ENCODE assay signal across 8 cellular contexts in genomic region chr9:122346478-122347347, GRCh38. TPM values are rescaled to one million over a fixed set of nuclear protein-coding genes. Genes with fewer than 3 reads are reported as not detected.
DNase-seq lines count a peak whose midpoint lies in the region; ATAC-seq and TF ChIP-seq lines count a peak whose summit lies in the region.

No MANE protein-coding gene starts in this region.

- in situ Hi-C loops in gastrocnemius medialis (cut with MboI; ENCODE audit: low sequenced_read_pairs in 4 of 4), result no loop called here

- H3K4me2 ChIP-seq in BLaER1 treated with 17β-estradiol and CSF1 and Interleukin-3, amounts not matched to agents 10 nM and 100 nM, result peak overlapping the region; percentile 78 to 96 (median 90)

- no peak for TF ChIP-seq POLR2A in gastrocnemius medialis (IDR thresholded peaks at IDR 0.05)

- peak; percentile 44 to 52 for ATAC-seq in gastrocnemius medialis

- TF ChIP-seq CTCF in gastrocnemius medialis (IDR thresholded peaks at IDR 0.05 in 4 of 5, conservative IDR thresholded peaks at IDR 0.05 in 1 of 5), result peak in 2 of 5 experiments; percentile 17 to 19

- no peaks in the 10 kb centered on the region for H3K36me3 ChIP-seq in BLaER1 treated with 17β-estradiol and CSF1 and Interleukin-3, amounts not matched to agents 10 nM and 100 nM
- H3K36me3 ChIP-seq in HUES48 (ENCODE audit: control insufficient read depth, insufficient read depth, low read length) (no peaks in the 10 kb centered on the region), adipocyte (ENCODE audit: control insufficient read depth, insufficient read depth, low read length, severe bottlenecking) (no peaks in the 10 kb centered on the region), gastrocnemius medialis (no peaks in the 10 kb centered on the region)

- POLR2A ChIA-PET in HEK293T (lab: Yijun Ruan, JAX), result no interaction called here

- H4K20me1 ChIP-seq in BLaER1 treated with 17β-estradiol and CSF1 and Interleukin-3, amounts not matched to agents 10 nM and 100 nM, result no peaks in the 10 kb centered on the region

- H3K9ac ChIP-seq in BLaER1 treated with 17β-estradiol and CSF1 and Interleukin-3, amounts not matched to agents 10 nM and 100 nM, result peak overlapping the region; percentile 53 to 80 (median 73)
- H3K9ac ChIP-seq in HUES48 (ENCODE audit: low read depth, low read length) (peak overlapping the region; percentile 15; the same call in 1 of the 2 replicates), adipocyte (ENCODE audit: low read length) (peak overlapping the region; percentile 83)

- H3K4me3 ChIP-seq in BLaER1 treated with 17β-estradiol and CSF1 and Interleukin-3, amounts not matched to agents 10 nM and 100 nM, result peak overlapping the region; percentile 51 to 75 (median 62)
- H3K4me3 ChIP-seq in HUES48 (ENCODE audit: low read depth, low read length) (peak overlapping the region; percentile 69), adipocyte (ENCODE audit: low read length) (peak overlapping the region; percentile 80), iPS-11a (ENCODE audit: low read depth, low read length) (peak overlapping the region; percentile 57), gastrocnemius medialis (peak overlapping the region; percentile 42 to 58 (median 52))

- peak overlapping the region in 10 of 11 experiments; percentile 30 to 67 (median 52); a peak in 18 of 22 replicates for H3K27ac ChIP-seq in BLaER1 treated with 17β-estradiol and CSF1 and Interleukin-3, amounts not matched to agents 10 nM and 100 nM
- H3K27ac ChIP-seq in HUES48 (ENCODE audit: low read depth, low read length) (no peak overlapping the region), gastrocnemius medialis (peak overlapping the region; percentile 12 to 67 (median 61))

- H3K9me3 ChIP-seq in BLaER1 treated with 17β-estradiol and CSF1 and Interleukin-3, amounts not matched to agents 10 nM and 100 nM (replicated peaks in 1 of 11), result no peaks in the 10 kb centered on the region
- H3K9me3 ChIP-seq in HUES48 (ENCODE audit: control insufficient read depth, insufficient read depth, low read length) (no peaks in the 10 kb centered on the region), adipocyte (ENCODE audit: control insufficient read depth, low read length) (no peaks in the 10 kb centered on the region), gastrocnemius medialis (no peaks in the 10 kb centered on the region)

- H3K4me1 ChIP-seq in BLaER1 treated with 17β-estradiol and CSF1 and Interleukin-3, amounts not matched to agents 10 nM and 100 nM, result peaks cover 18 to 26% (median 24%) of the 10 kb centered on the region in 10 experiments
- H3K4me1 ChIP-seq in HUES48 (ENCODE audit: control insufficient read depth, insufficient read depth, low read length), result peaks cover 20% of the 10 kb centered on the region
- peaks cover 5% of the 10 kb centered on the region for H3K4me1 ChIP-seq in adipocyte (ENCODE audit: control insufficient read depth, insufficient read depth, low read length)
- H3K4me1 ChIP-seq in gastrocnemius medialis, result peaks cover 0 to 8% of the 10 kb centered on the region in 2 donors

- intact Hi-C loops in gastrocnemius medialis (cut with DNase I; ENCODE audit: low total_unique reads), result loop anchor here (2.0 to 10.0 kb wide), 2 partner anchors 82 to 802 kb away; partner anchors contain the start of genes MRRF and RBM18

- H3K27me3 ChIP-seq in BLaER1 treated with 17β-estradiol and CSF1 and Interleukin-3, amounts not matched to agents 10 nM and 100 nM, result peaks cover 27 to 53% (median 37%) of the 10 kb centered on the region in 11 experiments
- H3K27me3 ChIP-seq in HUES48 (ENCODE audit: control insufficient read depth, insufficient read depth, low read length) (peaks cover 20% of the 10 kb centered on the region), adipocyte (replicated peaks; ENCODE audit: control insufficient read depth, insufficient read depth, low read length) (peaks cover 9% of the 10 kb centered on the region), gastrocnemius medialis (no peaks in the 10 kb centered on the region)

- DNase-seq in adipocyte (ENCODE audit: low read depth), result peak; percentile 63
- no peak for DNase-seq in gastrocnemius medialis
- no peak for DNase-seq in NCI-H1105 treated with DMSO at 0.1 percent for 48 hours (lab: John Stamatoyannopoulos, UW)
- DNase-seq in NCI-H2227 treated with DMSO at 0.1 percent for 48 hours (lab: John Stamatoyannopoulos, UW), result no peak
- no peak for DNase-seq in HEK293T (ENCODE audit: extremely low spot score)

- CTCF ChIA-PET in HEK293T (lab: Yijun Ruan, JAX), result no interaction called here

TF ChIP-seq in HEK293T, 16 proteins besides CTCF, POLR2A, EP300 and RAD21:
- TF ChIP-seq FOXK2 (IDR thresholded peaks at IDR 0.05) (no peak), L3MBTL2 (conservative IDR thresholded peaks at IDR 0.05) (no peak), NFRKB (IDR thresholded peaks at IDR 0.05) (no peak), ZNF384 (IDR thresholded peaks at IDR 0.05) (no peak), SP1 (IDR thresholded peaks at IDR 0.05) (no peak), FOXM1 (IDR thresholded peaks at IDR 0.05; ENCODE audit: borderline replicate concordance) (no peak), PKNOX1 (IDR thresholded peaks at IDR 0.05) (no peak), FOXA1 (IDR thresholded peaks at IDR 0.05) (no peak), ELF4 (IDR thresholded peaks at IDR 0.05) (no peak), CTBP1 (IDR thresholded peaks at IDR 0.05; ENCODE audit: borderline replicate concordance) (no peak), SUZ12 (IDR thresholded peaks at IDR 0.05) (no peak), ARNT (IDR thresholded peaks at IDR 0.05) (no peak), BHLHE40 (IDR thresholded peaks at IDR 0.05; ENCODE audit: borderline replicate concordance) (no peak), LEF1 (IDR thresholded peaks at IDR 0.05; ENCODE audit: borderline replicate concordance) (no peak), HDGF (IDR thresholded peaks at IDR 0.05; ENCODE audit: borderline replicate concordance) (no peak), TARDBP (IDR thresholded peaks at IDR 0.05) (no peak)

RNA-seq across cellular contexts. Expression of gene PTGS1, which starts 24.1 kb away (rescaled TPM):
- 1 to 10 TPM in 3 of 4 donors, under 1 TPM in 1; 0.78 to 1.8 (median 1.0) TPM for total RNA-seq in gastrocnemius medialis

Comparison
In these comparisons a context has a peak if more than half of its experiments do, and no peak if none do; other contexts are left out.
1. H3K9ac ChIP-seq: peak in every context shown above with its lines; median percentile 83 in adipocyte; 73 in BLaER1 treated with 17β-estradiol and CSF1 and Interleukin-3, amounts not matched to agents 10 nM and 100 nM; 15 in HUES48.